In the genomic region with DNA sequence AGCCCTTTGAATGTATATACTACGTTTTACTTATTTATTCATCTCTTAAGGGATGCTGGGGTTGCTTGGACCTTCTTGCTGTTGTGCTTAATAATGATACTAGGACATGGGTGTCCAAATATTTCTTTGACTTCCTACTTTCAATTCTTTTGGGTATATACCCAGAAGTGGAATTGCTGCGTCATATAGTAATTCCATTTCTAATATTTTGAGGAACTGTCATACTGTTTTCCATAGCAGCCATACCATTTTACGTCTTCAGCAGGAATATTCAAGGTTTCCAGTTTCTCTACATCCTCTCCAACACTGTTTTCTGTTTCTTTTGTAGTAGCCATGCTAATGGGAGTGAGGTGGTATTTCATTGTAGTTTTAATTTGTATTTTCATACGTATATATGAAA, we compare ENCODE assay signal across 2 cellular contexts.
TF ChIP-seq lines count a peak whose summit lies in the region.

No MANE protein-coding gene starts in this region.

TF ChIP-seq in liver, 16 proteins besides CTCF, POLR2A, EP300 and RAD21:
- no peak for TF ChIP-seq FOXA1 (IDR thresholded peaks at IDR 0.05)
- TF ChIP-seq, protein P1, sequence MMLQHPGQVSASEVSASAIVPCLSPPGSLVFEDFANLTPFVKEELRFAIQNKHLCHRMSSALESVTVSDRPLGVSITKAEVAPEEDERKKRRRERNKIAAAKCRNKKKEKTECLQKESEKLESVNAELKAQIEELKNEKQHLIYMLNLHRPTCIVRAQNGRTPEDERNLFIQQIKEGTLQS (IDR thresholded peaks at IDR 0.05) = no peak
- TF ChIP-seq, protein P2, sequence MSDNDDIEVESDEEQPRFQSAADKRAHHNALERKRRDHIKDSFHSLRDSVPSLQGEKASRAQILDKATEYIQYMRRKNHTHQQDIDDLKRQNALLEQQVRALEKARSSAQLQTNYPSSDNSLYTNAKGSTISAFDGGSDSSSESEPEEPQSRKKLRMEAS (IDR thresholded peaks at IDR 0.05) = peak; percentile 6

TF ChIP-seq in HepG2, 621 proteins besides CTCF, POLR2A, EP300 and RAD21:
- TF ChIP-seq SALL1 (CRISPR knock-in tag; IDR thresholded peaks at IDR 0.05) (no peak), ZFP36 (IDR thresholded peaks at IDR 0.05; ENCODE audit: borderline replicate concordance, low read depth, low read length, partially characterized antibody) (no peak), ZNF234 (CRISPR knock-in tag; conservative IDR thresholded peaks at IDR 0.05) (no peak), TOE1 (CRISPR knock-in tag; IDR thresholded peaks at IDR 0.05) (no peak), CAMTA2 (CRISPR knock-in tag; IDR thresholded peaks at IDR 0.05; ENCODE audit: borderline replicate concordance) (no peak), RBM39 (IDR thresholded peaks at IDR 0.05; ENCODE audit: low read depth, low read length, poor library complexity, severe bottlenecking) (no peak), ZNF432 (CRISPR knock-in tag; IDR thresholded peaks at IDR 0.05; ENCODE audit: borderline replicate concordance) (no peak), RORA (CRISPR knock-in tag; IDR thresholded peaks at IDR 0.05) (no peak), NONO (IDR thresholded peaks at IDR 0.05) (no peak), NONO (CRISPR knock-in tag; conservative IDR thresholded peaks at IDR 0.05) (no peak), AGO1 (IDR thresholded peaks at IDR 0.05; ENCODE audit: low read depth, low read length, poor library complexity, severe bottlenecking) (no peak), YEATS4 (CRISPR knock-in tag; IDR thresholded peaks at IDR 0.05; ENCODE audit: borderline replicate concordance) (no peak), IKZF4 (CRISPR knock-in tag; IDR thresholded peaks at IDR 0.05; ENCODE audit: borderline replicate concordance, low read depth, not compliant biosample characterization) (no peak), POLR2AphosphoS2 (IDR thresholded peaks at IDR 0.05; ENCODE audit: low read depth, low read length) (no peak)
- TF ChIP-seq, protein P3, sequence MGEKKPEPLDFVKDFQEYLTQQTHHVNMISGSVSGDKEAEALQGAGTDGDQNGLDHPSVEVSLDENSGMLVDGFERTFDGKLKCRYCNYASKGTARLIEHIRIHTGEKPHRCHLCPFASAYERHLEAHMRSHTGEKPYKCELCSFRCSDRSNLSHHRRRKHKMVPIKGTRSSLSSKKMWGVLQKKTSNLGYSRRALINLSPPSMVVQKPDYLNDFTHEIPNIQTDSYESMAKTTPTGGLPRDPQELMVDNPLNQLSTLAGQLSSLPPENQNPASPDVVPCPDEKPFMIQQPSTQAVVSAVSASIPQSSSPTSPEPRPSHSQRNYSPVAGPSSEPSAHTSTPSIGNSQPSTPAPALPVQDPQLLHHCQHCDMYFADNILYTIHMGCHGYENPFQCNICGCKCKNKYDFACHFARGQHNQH (CRISPR knock-in tag; IDR thresholded peaks at IDR 0.05) = no peak
- TF ChIP-seq, protein P4, sequence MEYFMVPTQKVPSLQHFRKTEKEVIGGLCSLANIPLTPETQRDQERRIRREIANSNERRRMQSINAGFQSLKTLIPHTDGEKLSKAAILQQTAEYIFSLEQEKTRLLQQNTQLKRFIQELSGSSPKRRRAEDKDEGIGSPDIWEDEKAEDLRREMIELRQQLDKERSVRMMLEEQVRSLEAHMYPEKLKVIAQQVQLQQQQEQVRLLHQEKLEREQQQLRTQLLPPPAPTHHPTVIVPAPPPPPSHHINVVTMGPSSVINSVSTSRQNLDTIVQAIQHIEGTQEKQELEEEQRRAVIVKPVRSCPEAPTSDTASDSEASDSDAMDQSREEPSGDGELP (IDR thresholded peaks at IDR 0.05; ENCODE audit: borderline replicate concordance, low read depth) = no peak
- TF ChIP-seq, protein P5, sequence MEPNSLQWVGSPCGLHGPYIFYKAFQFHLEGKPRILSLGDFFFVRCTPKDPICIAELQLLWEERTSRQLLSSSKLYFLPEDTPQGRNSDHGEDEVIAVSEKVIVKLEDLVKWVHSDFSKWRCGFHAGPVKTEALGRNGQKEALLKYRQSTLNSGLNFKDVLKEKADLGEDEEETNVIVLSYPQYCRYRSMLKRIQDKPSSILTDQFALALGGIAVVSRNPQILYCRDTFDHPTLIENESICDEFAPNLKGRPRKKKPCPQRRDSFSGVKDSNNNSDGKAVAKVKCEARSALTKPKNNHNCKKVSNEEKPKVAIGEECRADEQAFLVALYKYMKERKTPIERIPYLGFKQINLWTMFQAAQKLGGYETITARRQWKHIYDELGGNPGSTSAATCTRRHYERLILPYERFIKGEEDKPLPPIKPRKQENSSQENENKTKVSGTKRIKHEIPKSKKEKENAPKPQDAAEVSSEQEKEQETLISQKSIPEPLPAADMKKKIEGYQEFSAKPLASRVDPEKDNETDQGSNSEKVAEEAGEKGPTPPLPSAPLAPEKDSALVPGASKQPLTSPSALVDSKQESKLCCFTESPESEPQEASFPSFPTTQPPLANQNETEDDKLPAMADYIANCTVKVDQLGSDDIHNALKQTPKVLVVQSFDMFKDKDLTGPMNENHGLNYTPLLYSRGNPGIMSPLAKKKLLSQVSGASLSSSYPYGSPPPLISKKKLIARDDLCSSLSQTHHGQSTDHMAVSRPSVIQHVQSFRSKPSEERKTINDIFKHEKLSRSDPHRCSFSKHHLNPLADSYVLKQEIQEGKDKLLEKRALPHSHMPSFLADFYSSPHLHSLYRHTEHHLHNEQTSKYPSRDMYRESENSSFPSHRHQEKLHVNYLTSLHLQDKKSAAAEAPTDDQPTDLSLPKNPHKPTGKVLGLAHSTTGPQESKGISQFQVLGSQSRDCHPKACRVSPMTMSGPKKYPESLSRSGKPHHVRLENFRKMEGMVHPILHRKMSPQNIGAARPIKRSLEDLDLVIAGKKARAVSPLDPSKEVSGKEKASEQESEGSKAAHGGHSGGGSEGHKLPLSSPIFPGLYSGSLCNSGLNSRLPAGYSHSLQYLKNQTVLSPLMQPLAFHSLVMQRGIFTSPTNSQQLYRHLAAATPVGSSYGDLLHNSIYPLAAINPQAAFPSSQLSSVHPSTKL (CRISPR knock-in tag; IDR thresholded peaks at IDR 0.05) = no peak
